19 cellular contexts compared by ENCODE assay signal in the genomic region with DNA sequence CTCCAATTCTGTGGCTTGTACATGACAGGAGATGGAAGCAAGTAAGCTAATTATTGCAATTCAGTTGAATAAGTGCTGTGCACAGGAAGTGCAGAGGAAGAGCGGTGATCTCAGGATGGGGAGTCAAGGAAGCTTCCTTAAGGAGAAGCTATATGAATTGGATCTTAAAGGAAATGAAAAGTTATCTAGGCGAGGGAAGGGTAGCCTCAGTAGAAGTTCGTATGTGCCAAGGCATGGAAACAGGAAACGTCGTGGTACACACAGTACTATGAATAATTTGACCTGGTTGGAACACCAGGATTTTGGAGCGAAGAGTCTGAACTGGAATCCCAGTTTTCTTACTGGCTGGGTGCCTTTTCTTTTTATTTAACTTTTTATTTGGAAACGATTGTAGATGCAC. TPM values are rescaled to one million over a fixed set of nuclear protein-coding genes. Genes with fewer than 3 reads are reported as not detected.
DNase-seq lines count a peak whose midpoint lies in the region; ATAC-seq, FAIRE-seq and TF ChIP-seq lines count a peak whose summit lies in the region.
"Had no signal": no experiment of that assay in that cellular context is flagged by ENCODE, and none has a peak within 500 bp of the region (broad histone marks: within the 10 kb centered on the region; RNA-seq: fewer than 3 reads in every experiment).

No MANE protein-coding gene starts in this region.

- H3K79me2 ChIP-seq in K562 (ENCODE audit: control insufficient read depth, insufficient read depth, low read length) = no peaks in the 10 kb centered on the region

- H3K4me3 ChIP-seq in heart right ventricle (no peak overlapping the region), K562 (no peak overlapping the region), upper lobe of right lung (no peak overlapping the region)
- H3K4me3 ChIP-seq: spleen had no signal

- H3K27ac ChIP-seq in heart right ventricle (peak overlapping the region in 8 of 10 donors; percentile 12 to 70 (median 40)), K562 (ENCODE audit: extremely low read depth, low read depth, low read length) (no peak overlapping the region; the same call in 2 of the 3 replicates), upper lobe of right lung (peak overlapping the region; percentile 3)

- H3K9me3 Mint-ChIP-seq in memory B cell = no peaks in the 10 kb centered on the region
- H3K9me3 Mint-ChIP-seq in activated CD4-positive, alpha-beta T cell treated with anti-CD3 and anti-CD28 coated beads for 36 hours (ENCODE audit: low read depth) = no peaks in the 10 kb centered on the region

- no peak overlapping the region for H3K9ac ChIP-seq in K562 (ENCODE audit: insufficient read depth in 1 of 2, low read depth in 2 of 2, low read length in 2 of 2)

- DNase-seq in heart right ventricle (no peak), cardiac septum (ENCODE audit: low spot score) (no peak), K562 (ENCODE audit: extremely low read depth in 1 of 4, low spot score in 3 of 4) (no peak), memory B cell (ENCODE audit: low spot score in 2 of 2) (no peak), upper lobe of right lung (no peak), activated gamma-delta T cell treated with Interleukin-2 at 50 U/mL for 16 hours (no peak)
- no peak for DNase-seq in activated CD4-positive, alpha-beta T cell treated with anti-CD3 and anti-CD28 coated beads for 36 hours
- DNase-seq: amygdala; DMS79; head of caudate nucleus; NCI-H2029 treated with DMSO at 0.1 percent for 48 hours; NCI-H524 treated with DMSO at 0.1 percent for 48 hours; PC-3; posterior cingulate gyrus; spleen; stimulated activated naive CD4-positive, alpha-beta T cell treated with Interleukin-2 at 50 U/mL for 16 hours had no signal

- no peaks in the 10 kb centered on the region for H3K27me3 ChIP-seq in heart right ventricle
- no peaks in the 10 kb centered on the region for H3K27me3 ChIP-seq in K562 (ENCODE audit: control insufficient read depth in 2 of 2, insufficient read depth in 2 of 2, low read length in 2 of 2)
- no peaks in the 10 kb centered on the region for H3K27me3 ChIP-seq in upper lobe of right lung
- H3K27me3 ChIP-seq: spleen had no signal

- no peak for TF ChIP-seq CTCF in heart right ventricle (IDR thresholded peaks at IDR 0.05)
- no peak for TF ChIP-seq CTCF in K562 (IDR thresholded peaks at IDR 0.05 in 2 of 3, conservative IDR thresholded peaks at IDR 0.05 in 1 of 3; ENCODE audit: insufficient read depth in 2 of 3, low read depth in 1 of 3, low read length in 3 of 3)
- no peak for TF ChIP-seq CTCF in upper lobe of right lung (IDR thresholded peaks at IDR 0.05)

- POLR2A ChIA-PET in K562 (lab: Yijun Ruan, JAX) = interaction anchor here (1.0 to 1.1 kb wide), 2 partner anchors 10 to 186 kb away, joined by 3 read pairs; partner anchors contain the start of gene EIF4A2
- POLR2A ChIA-PET in activated CD4-positive, alpha-beta T cell treated with anti-CD3 and anti-CD28 coated beads for 36 hours (lab: Charles Lee) = no interaction called here

- BruUV-seq in K562 (replicated peaks; lab: Mats Ljungman, UMichigan) = no TSS peak

- H3K4me2 ChIP-seq in K562 (ENCODE audit: insufficient read depth, low read length) = no peak overlapping the region

- H3K4me1 ChIP-seq in heart right ventricle (peaks cover 11 to 91% (median 75%) of the 10 kb centered on the region in 9 donors), K562 (replicated peaks in 1 of 2; ENCODE audit: control insufficient read depth in 2 of 2, insufficient read depth in 2 of 2, low read length in 2 of 2) (no peaks in the 10 kb centered on the region), upper lobe of right lung (peaks cover 23% of the 10 kb centered on the region)

- H3K27me3 Mint-ChIP-seq in memory B cell = no peaks in the 10 kb centered on the region
- no peaks in the 10 kb centered on the region for H3K27me3 Mint-ChIP-seq in activated CD4-positive, alpha-beta T cell treated with anti-CD3 and anti-CD28 coated beads for 36 hours

- H2AFZ ChIP-seq in K562 (ENCODE audit: low read depth, low read length) = no peak overlapping the region

- TF ChIP-seq POLR2A in K562 (conservative IDR thresholded peaks at IDR 0.05) = no peak

- no peaks in the 10 kb centered on the region for H4K20me1 ChIP-seq in K562 (replicated peaks; ENCODE audit: control insufficient read depth, insufficient read depth, low read length)

- TF ChIP-seq EP300 in K562 (IDR thresholded peaks at IDR 0.05; ENCODE audit: low read length) = no peak

- H3K27ac Mint-ChIP-seq in memory B cell = peak overlapping the region; percentile 77
- no peak overlapping the region for H3K27ac Mint-ChIP-seq in activated CD4-positive, alpha-beta T cell treated with anti-CD3 and anti-CD28 coated beads for 36 hours

- 30 to 41% methylated on average over 7 of the region's 7 CpGs for WGBS in heart right ventricle, 2 donors
- 89% methylated on average over 7 of the region's 7 CpGs for WGBS in K562 (ENCODE audit: insufficient coverage, low coverage, missing lambda C conversion rate)

- peak; percentile 54 for FAIRE-seq in K562 (lab: Jason Lieb, UNC)
- FAIRE-seq: colon had no signal

- no peaks in the 10 kb centered on the region for H3K9me1 ChIP-seq in K562 (ENCODE audit: control insufficient read depth, insufficient read depth, low read length)

- in situ Hi-C loops in K562 (cut with MboI) = no loop called here

- no peak for TF ChIP-seq RAD21 in K562 (CRISPR knock-in tag; conservative IDR thresholded peaks at IDR 0.05 in 1 of 2, IDR thresholded peaks at IDR 0.05 in 1 of 2)

- H3K4me1 Mint-ChIP-seq in memory B cell = peaks cover 28% of the 10 kb centered on the region
- peaks cover 51% of the 10 kb centered on the region for H3K4me1 Mint-ChIP-seq in activated CD4-positive, alpha-beta T cell treated with anti-CD3 and anti-CD28 coated beads for 36 hours

- CTCF ChIA-PET in K562 (lab: Yijun Ruan, JAX; ENCODE audit: low intra/inter-chr PET ratio) = no interaction called here
- CTCF ChIA-PET in activated CD4-positive, alpha-beta T cell treated with anti-CD3 and anti-CD28 coated beads for 36 hours (lab: Charles Lee) = no interaction called here

- H3K36me3 Mint-ChIP-seq in memory B cell = peaks cover 39% of the 10 kb centered on the region
- H3K36me3 Mint-ChIP-seq in activated CD4-positive, alpha-beta T cell treated with anti-CD3 and anti-CD28 coated beads for 36 hours (ENCODE audit: low read depth) = peaks cover 64% of the 10 kb centered on the region

- no peak overlapping the region for H3K4me3 Mint-ChIP-seq in memory B cell
- no peak overlapping the region for H3K4me3 Mint-ChIP-seq in activated CD4-positive, alpha-beta T cell treated with anti-CD3 and anti-CD28 coated beads for 36 hours

- peaks cover 0 to 45% (median 5%) of the 10 kb centered on the region in 9 donors for H3K36me3 ChIP-seq in heart right ventricle
- peaks cover 80% of the 10 kb centered on the region for H3K36me3 ChIP-seq in K562 (ENCODE audit: control insufficient read depth, insufficient read depth, low read length)
- peaks cover 10% of the 10 kb centered on the region for H3K36me3 ChIP-seq in upper lobe of right lung

- H3K9me3 ChIP-seq in heart right ventricle (no peaks in the 10 kb centered on the region), K562 (replicated peaks; ENCODE audit: control insufficient read depth, insufficient read depth, low read depth, low read length) (no peaks in the 10 kb centered on the region), upper lobe of right lung (no peaks in the 10 kb centered on the region)
- H3K9me3 ChIP-seq: spleen had no signal

- peak in 1 of 8 donors; percentile 47 for ATAC-seq in heart right ventricle
- ATAC-seq in K562 = no peak
- ATAC-seq in memory B cell (ENCODE audit: low read depth) = no peak
- no peak for ATAC-seq in upper lobe of right lung
- no peak for ATAC-seq in activated CD4-positive, alpha-beta T cell treated with anti-CD3 and anti-CD28 coated beads for 36 hours
- no peak for ATAC-seq in GM18519 (IDR thresholded peaks at IDR 0.05; ENCODE audit: low FRiP score, unreplicated experiment)
- ATAC-seq: activated CD4-positive, CD25-positive, alpha-beta regulatory T cell treated with anti-CD3 and anti-CD28 coated beads, Interleukin-2, amount 50 U/mL, for 24 hours; PC-3 had no signal

- intact Hi-C loops in heart right ventricle (cut with DNase I) = no loop called here
- intact Hi-C loops in cardiac septum (cut with DNase I) = no loop called here
- intact Hi-C loops in K562 (cut with micrococcal nuclease) = no loop called here
- intact Hi-C loops in upper lobe of right lung (cut with DNase I) = no loop called here
- intact Hi-C loops in activated CD4-positive, alpha-beta T cell treated with anti-CD3 and anti-CD28 coated beads for 36 hours (cut with DNase I, micrococcal nuclease) = no loop called here

TF ChIP-seq in K562, 482 proteins besides CTCF, POLR2A, EP300 and RAD21 (continues in another document):
- TF ChIP-seq EGR1 (conservative IDR thresholded peaks at IDR 0.05) = no peak
- TF ChIP-seq DMBX1 (CRISPR knock-in tag; IDR thresholded peaks at IDR 0.05; ENCODE audit: borderline replicate concordance) = no peak
- TF ChIP-seq L3MBTL2 (IDR thresholded peaks at IDR 0.05) = no peak
- TF ChIP-seq XRCC5 (IDR thresholded peaks at IDR 0.05; ENCODE audit: low read depth, low read length) = no peak

RNA-seq across cellular contexts. Expression of gene ST6GAL1, which starts 39.3 kb away (rescaled TPM):
- 10 to 100 TPM; 55.9 to 94.7 (median 68.7) TPM for total RNA-seq in heart right ventricle
- polyA plus RNA-seq in heart right ventricle = 10 to 100 TPM; 19.5 to 36.3 TPM
- 61.8 TPM for total RNA-seq in cardiac septum
- total RNA-seq in K562 (2011; cell fraction: chromatin; rRNA removed; ENCODE audit: low replicate concordance) = 401 and 438 TPM in 2 replicates
- total RNA-seq in K562 (2011; cell fraction: nucleolus; rRNA removed) = 288 and 318 TPM in 2 replicates
- total RNA-seq in K562 (2011; cell fraction: nucleoplasm; rRNA removed) = 391 and 510 TPM in 2 replicates
- total RNA-seq in K562 (2014; rRNA removed) = 57.1 and 57.4 TPM in 2 replicates
- 71.0 and 79.0 TPM in 2 replicates for total RNA-seq in K562 (2014; rRNA removed; fragmentation: Illumina TruSeq; extraction: Trizol)
- total RNA-seq in K562 (2015; rRNA removed; fragmentation: Illumina TruSeq; extraction: Trizol) = 39.3 and 42.3 TPM in 2 replicates
- total RNA-seq in K562 (2021) = 114 and 135 TPM in 2 replicates
- 93.3 and 144 TPM in 2 replicates for polyA plus RNA-seq in K562 (2011; rRNA removed)
- 75.4 and 100 TPM in 2 replicates for polyA plus RNA-seq in K562 (2011; cell fraction: cytosol; rRNA removed)
- polyA plus RNA-seq in K562 (2011; cell fraction: nucleus; rRNA removed) = 62.0 and 106 TPM in 2 replicates
- polyA plus RNA-seq in K562 (2012) = 65.3 and 96.3 TPM in 2 replicates
- polyA plus RNA-seq in K562 (2014; fragmentation: Illumina TruSeq; extraction: Trizol) = 108 and 145 TPM in 2 replicates
- 10 to 100 TPM; 31.9 to 43.0 TPM for polyA plus RNA-seq in K562 (2014; fragmentation: Nextera tagmentation; extraction: Ambion mirVana)
- polyA plus RNA-seq in K562 (2014; rRNA removed) = 74.1 and 80.6 TPM in 2 replicates
- polyA minus RNA-seq in K562 (2011; rRNA and poly(A)+ RNA removed) = 163 and 272 TPM in 2 replicates
- polyA minus RNA-seq in K562 (2011; cell fraction: cytosol; rRNA and poly(A)+ RNA removed) = 58.4 and 107 TPM in 2 replicates
- 86.4 and 113 TPM in 2 replicates for polyA minus RNA-seq in K562 (2011; cell fraction: nucleus; rRNA and poly(A)+ RNA removed)
- total RNA-seq in upper lobe of right lung = 116 TPM
- total RNA-seq in activated CD4-positive, alpha-beta T cell treated with anti-CD3 and anti-CD28 coated beads for 36 hours = 100 to 1,000 TPM in 1 of 2 experiments, 10 to 100 TPM in 1; 86.6 to 111 TPM
